Comparison of ENCODE assay signal across 24 cellular contexts in genomic region chr14:74784634-74785033, GRCh38. TPM values are rescaled to one million over a fixed set of nuclear protein-coding genes. Genes with fewer than 3 reads are reported as not detected.
A peak's percentile ranks its signal among the peaks of the same experiment; 100 is the strongest.
DNase-seq lines count a peak whose midpoint lies in the region; ATAC-seq, FAIRE-seq and TF ChIP-seq lines count a peak whose summit lies in the region.
"Had no signal": no experiment of that assay in that cellular context is flagged by ENCODE, and none has a peak within 500 bp of the region (broad histone marks: within the 10 kb centered on the region; RNA-seq: fewer than 3 reads in every experiment).

No MANE protein-coding gene starts in this region.

- peak overlapping the region; percentile 10; the same call in 1 of the 2 replicates for H3K27ac ChIP-seq in SK-N-MC
- H3K27ac ChIP-seq: gastroesophageal sphincter, stomach, transverse colon had no signal

- no peak overlapping the region for H3K9ac ChIP-seq in SK-N-MC (ENCODE audit: insufficient read length)

- no peaks in the 10 kb centered on the region for H3K9me3 Mint-ChIP-seq in stimulated activated naive CD8-positive, alpha-beta T cell treated with anti-CD3 and anti-CD28 coated beads, Interleukin-15, Interleukin-2, amounts not matched to agents 100 ng/mL and 50 ng/mL, for 24 hours
- H3K9me3 Mint-ChIP-seq in immature natural killer cell: no peaks in the 10 kb centered on the region
- H3K9me3 Mint-ChIP-seq: activated B cell treated with CpG ODN at 0.5 μM for 24 hours had no signal

- H3K4me3 Mint-ChIP-seq in stimulated activated naive CD8-positive, alpha-beta T cell treated with anti-CD3 and anti-CD28 coated beads, Interleukin-15, Interleukin-2, amounts not matched to agents 100 ng/mL and 50 ng/mL, for 24 hours: no peak overlapping the region
- no peak overlapping the region for H3K4me3 Mint-ChIP-seq in immature natural killer cell
- H3K4me3 Mint-ChIP-seq: activated B cell treated with CpG ODN at 0.5 μM for 24 hours had no signal

- no peak for ATAC-seq in stimulated activated naive CD8-positive, alpha-beta T cell treated with anti-CD3 and anti-CD28 coated beads, Interleukin-15, Interleukin-2, amounts not matched to agents 100 U/mL and 50 U/mL, for 24 hours
- ATAC-seq in GM18517 (IDR thresholded peaks at IDR 0.05; ENCODE audit: unreplicated experiment) (no peak), GM19467 (IDR thresholded peaks at IDR 0.05; ENCODE audit: unreplicated experiment) (no peak)
- ATAC-seq: gastroesophageal sphincter, SK-N-SH treated with all-trans-retinoic acid at 6 μM for 48 hours had no signal

- H3K9me3 ChIP-seq in SK-N-MC (ENCODE audit: low read depth, low read length): no peaks in the 10 kb centered on the region
- H3K9me3 ChIP-seq: Caco-2, gastroesophageal sphincter, stomach, transverse colon had no signal

- H3K27me3 Mint-ChIP-seq in stimulated activated naive CD8-positive, alpha-beta T cell treated with anti-CD3 and anti-CD28 coated beads, Interleukin-15, Interleukin-2, amounts not matched to agents 100 ng/mL and 50 ng/mL, for 24 hours: no peaks in the 10 kb centered on the region
- peaks cover 0 to 2% (median 0%) of the 10 kb centered on the region in 3 donors for H3K27me3 Mint-ChIP-seq in immature natural killer cell (ENCODE audit: low read depth in 3 of 3)
- H3K27me3 Mint-ChIP-seq: activated B cell treated with CpG ODN at 0.5 μM for 24 hours had no signal

- no peak for DNase-seq in stimulated activated naive CD8-positive, alpha-beta T cell treated with anti-CD3 and anti-CD28 coated beads, Interleukin-15, Interleukin-2, amounts not matched to agents 100 U/mL and 50 U/mL, for 24 hours
- DNase-seq in SK-N-MC (ENCODE audit: low read depth, low spot score) (no peak), immature natural killer cell (no peak), D721Med (ENCODE audit: insufficient read length, low spot score) (no peak)
- DNase-seq: activated B cell treated with CpG ODN at 0.5 μM for 24 hours; activated CD8-positive, alpha-beta memory T cell treated with anti-CD3 and anti-CD28 coated beads for 24 hours; Caco-2; kidney glomerular epithelial cell; mesenchymal stem cell; NCI-H1092 treated with DMSO at 0.1 percent for 48 hours; NCI-H510A; posterior cingulate gyrus; stimulated activated CD4-positive, alpha-beta T cell treated with anti-CD3 and anti-CD28 coated beads, Interleukin-2, amount 100 ng/mL, for 48 hours; stomach; T-helper 9 cell; transverse colon had no signal

- H3K36me3 ChIP-seq in SK-N-MC (ENCODE audit: insufficient read depth, low read length): peaks cover 92% of the 10 kb centered on the region

- no peak overlapping the region for H3K4me3 ChIP-seq in SK-N-MC
- H3K4me3 ChIP-seq: gastroesophageal sphincter, smooth muscle cell, stomach, transverse colon had no signal

- peaks cover 77% of the 10 kb centered on the region for H3K36me3 Mint-ChIP-seq in stimulated activated naive CD8-positive, alpha-beta T cell treated with anti-CD3 and anti-CD28 coated beads, Interleukin-15, Interleukin-2, amounts not matched to agents 100 ng/mL and 50 ng/mL, for 24 hours (ENCODE audit: low read depth)
- H3K36me3 Mint-ChIP-seq in immature natural killer cell: peaks cover 11 to 46% (median 33%) of the 10 kb centered on the region in 3 donors

- peaks cover 16% of the 10 kb centered on the region for H3K4me1 Mint-ChIP-seq in stimulated activated naive CD8-positive, alpha-beta T cell treated with anti-CD3 and anti-CD28 coated beads, Interleukin-15, Interleukin-2, amounts not matched to agents 100 ng/mL and 50 ng/mL, for 24 hours (ENCODE audit: low read depth)
- peaks cover 8 to 24% of the 10 kb centered on the region in 2 donors for H3K4me1 Mint-ChIP-seq in immature natural killer cell
- H3K4me1 Mint-ChIP-seq: activated B cell treated with CpG ODN at 0.5 μM for 24 hours had no signal

- TF ChIP-seq CTCF in D721Med (IDR thresholded peaks at IDR 0.05; ENCODE audit: insufficient read depth, missing control alignments): no peak

- H3K27ac Mint-ChIP-seq in stimulated activated naive CD8-positive, alpha-beta T cell treated with anti-CD3 and anti-CD28 coated beads, Interleukin-15, Interleukin-2, amounts not matched to agents 100 ng/mL and 50 ng/mL, for 24 hours: peak overlapping the region; percentile 8
- peak overlapping the region in 4 of 6 donors; percentile 1 to 58 (median 36) for H3K27ac Mint-ChIP-seq in immature natural killer cell

- no peak for FAIRE-seq in D721Med (lab: Jason Lieb, UNC)
- FAIRE-seq: H54, RCC 7860 had no signal

RNA-seq across cellular contexts. Expression of gene YLPM1, which starts 21.5 kb away (rescaled TPM):
- 10 to 100 TPM in 1 of 3 donors, 1 to 10 TPM in 2; 3.8 to 17.2 (median 4.8) TPM for polyA plus RNA-seq in immature natural killer cell
